12 cellular contexts compared by ENCODE assay signal in the genomic region with DNA sequence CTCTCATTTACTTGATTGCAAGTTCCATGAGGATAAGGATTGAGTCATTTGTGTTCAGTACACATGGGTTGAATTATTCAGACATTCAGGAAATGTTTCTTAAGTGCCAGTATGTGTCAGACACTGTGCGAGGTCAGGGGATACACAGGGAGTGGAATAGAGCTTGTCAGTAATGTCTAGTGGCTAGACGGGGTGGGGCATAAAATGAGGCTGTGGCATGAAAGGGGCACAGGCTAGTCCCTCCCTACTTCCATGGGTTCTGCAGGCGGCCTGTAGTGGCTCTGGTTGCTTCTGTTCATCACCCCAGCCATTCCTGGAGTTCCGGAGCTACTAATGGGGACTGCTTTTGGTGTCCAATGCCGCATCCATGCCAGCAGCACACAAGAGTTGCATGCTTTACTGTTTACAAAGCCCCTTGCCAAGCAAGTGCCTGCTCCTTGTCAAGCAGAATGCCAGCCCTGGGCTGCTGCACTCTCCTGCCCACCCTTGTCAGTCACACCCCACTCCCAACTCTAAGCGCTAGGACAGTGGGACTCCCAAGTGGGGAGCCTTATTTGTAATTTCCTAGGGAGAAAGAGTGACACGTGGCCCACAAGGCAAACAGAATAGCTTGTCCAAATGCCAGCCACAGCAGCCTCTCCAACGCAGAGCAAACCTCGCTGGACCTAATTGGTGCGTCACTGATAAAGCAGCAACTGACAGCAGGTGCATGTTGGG.
DNase-seq lines count a peak whose midpoint lies in the region; ATAC-seq and TF ChIP-seq lines count a peak whose summit lies in the region.
"Had no signal": no experiment of that assay in that cellular context is flagged by ENCODE, and none has a peak within 500 bp of the region (broad histone marks: within the 10 kb centered on the region; RNA-seq: fewer than 3 reads in every experiment).

No MANE protein-coding gene starts in this region.

- no peaks in the 10 kb centered on the region for H4K20me1 ChIP-seq in HCT116 (ENCODE audit: insufficient read depth)

- no peaks in the 10 kb centered on the region for H3K9me2 ChIP-seq in HCT116 (ENCODE audit: insufficient read depth)

- no peaks in the 10 kb centered on the region for H3K79me2 ChIP-seq in HCT116 (ENCODE audit: insufficient read depth, low read length)

- no peak overlapping the region for H3K27ac ChIP-seq in HCT116 (ENCODE audit: low read depth, low read length)
- H3K27ac ChIP-seq in heart left ventricle = peak overlapping the region in 10 of 12 donors; percentile 8 to 61 (median 34)
- H3K27ac ChIP-seq in Peyer's patch = no peak overlapping the region
- H3K27ac ChIP-seq: ascending aorta, skin epidermis had no signal

- H3K9me3 ChIP-seq in HCT116 (ENCODE audit: control insufficient read depth in 1 of 2, insufficient read depth in 1 of 2, low read depth in 1 of 2, low read length in 2 of 2) = no peaks in the 10 kb centered on the region
- H3K9me3 ChIP-seq in heart left ventricle = no peaks in the 10 kb centered on the region
- H3K9me3 ChIP-seq in Peyer's patch = no peaks in the 10 kb centered on the region
- H3K9me3 ChIP-seq: ascending aorta had no signal

- POLR2A ChIA-PET in HCT116 (lab: Charles Lee) = no interaction called here

- intact Hi-C loops in HCT116 (cut with micrococcal nuclease) (no loop called here), heart left ventricle (cut with DNase I) (no loop called here)

- peaks cover 17 to 23% of the 10 kb centered on the region in 2 experiments for H3K4me1 ChIP-seq in HCT116 (ENCODE audit: control insufficient read depth in 1 of 2, insufficient read depth in 2 of 2, low read length in 2 of 2)
- H3K4me1 ChIP-seq in heart left ventricle = peaks cover 0 to 25% (median 8%) of the 10 kb centered on the region in 12 donors
- H3K4me1 ChIP-seq in Peyer's patch = no peaks in the 10 kb centered on the region
- H3K4me1 ChIP-seq: ascending aorta had no signal

- TF ChIP-seq POLR2A in HCT116 (IDR thresholded peaks at IDR 0.05; ENCODE audit: borderline replicate concordance, extremely low read depth, insufficient read depth, insufficient read length) (no peak), heart left ventricle (IDR thresholded peaks at IDR 0.05) (no peak), Peyer's patch (IDR thresholded peaks at IDR 0.05) (no peak)

- H2AFZ ChIP-seq in HCT116 (ENCODE audit: low read depth, low read length, poor library complexity, severe bottlenecking) = no peak overlapping the region

- peak overlapping the region; percentile 54 for H3K4me2 ChIP-seq in HCT116 (ENCODE audit: low read length)

- RAD21 ChIA-PET in HCT116 (lab: Charles Lee; ENCODE audit: low non-redundant PET in 1 of 2, low total read pairs in 2 of 2, uncharacterized antibody in 2 of 2, unreplicated experiment in 2 of 2) = no interaction called here

- ATAC-seq in HCT116 (peak; percentile 12; the same call in 1 of the 2 replicates), SK-N-SH treated with all-trans-retinoic acid at 6 μM for 48 hours (peak; percentile 88), heart left ventricle (peak; percentile 65 to 88 (median 82)), HG02678 (IDR thresholded peaks at IDR 0.05; ENCODE audit: unreplicated experiment) (no peak)
- ATAC-seq: activated CD4-positive, CD25-positive, alpha-beta regulatory T cell treated with anti-CD3 and anti-CD28 coated beads, Interleukin-2, amount 50 U/mL, for 24 hours had no signal

- 44 to 51% (median 49%) methylated on average over 10 of the region's 10 CpGs for WGBS in heart left ventricle, 4 donors

- CTCF ChIA-PET in HCT116 (lab: Charles Lee) = no interaction called here

- H3K36me3 ChIP-seq in HCT116 (ENCODE audit: control insufficient read depth in 1 of 2, insufficient read depth in 2 of 2, low read length in 2 of 2) (no peaks in the 10 kb centered on the region), heart left ventricle (no peaks in the 10 kb centered on the region), Peyer's patch (no peaks in the 10 kb centered on the region)
- H3K36me3 ChIP-seq: ascending aorta had no signal

- TF ChIP-seq CTCF in HCT116 (IDR thresholded peaks at IDR 0.05 in 2 of 3, conservative IDR thresholded peaks at IDR 0.05 in 1 of 3; ENCODE audit: borderline replicate concordance in 1 of 3, insufficient read depth in 1 of 3, low read depth in 2 of 3, low read length in 2 of 3) (no peak), heart left ventricle (IDR thresholded peaks at IDR 0.05) (no peak), Peyer's patch (IDR thresholded peaks at IDR 0.05) (no peak)

- H3K9ac ChIP-seq in HCT116 (ENCODE audit: low read length) = no peak overlapping the region

- H3K4me3 ChIP-seq in HCT116 (replicated peaks in 1 of 2; ENCODE audit: low read depth in 1 of 2, low read length in 2 of 2) (no peak overlapping the region), heart left ventricle (no peak overlapping the region), Peyer's patch (no peak overlapping the region)
- H3K4me3 ChIP-seq: ascending aorta, skin epidermis had no signal

- H3K27me3 ChIP-seq in HCT116 (ENCODE audit: insufficient read depth, low read length) = no peaks in the 10 kb centered on the region
- H3K27me3 ChIP-seq in heart left ventricle = no peaks in the 10 kb centered on the region
- H3K27me3 ChIP-seq in Peyer's patch = no peaks in the 10 kb centered on the region
- H3K27me3 ChIP-seq: ascending aorta had no signal

- no TSS peak for BruUV-seq in HCT116 (replicated peaks; lab: Mats Ljungman, UMichigan)

- DNase-seq in A172 (ENCODE audit: low spot score) = peak; percentile 89
- DNase-seq in HCT116 (ENCODE audit: low read depth, low spot score) = no peak
- DNase-seq in heart left ventricle = peak in 4 of 5 donors; percentile 41 to 77 (median 44)
- no peak for DNase-seq in Peyer's patch
- DNase-seq in DMS 273 treated with DMSO at 0.1 percent for 48 hours (lab: John Stamatoyannopoulos, UW) = no peak
- DNase-seq in stimulated activated CD4-positive, alpha-beta T cell treated with anti-CD3 and anti-CD28 coated beads, Interleukin-1b, Interleukin-23, amount 100 ng/mL, for 48 hours = no peak
- DNase-seq: CD4-positive, CD25-positive, alpha-beta regulatory T cell had no signal

- no peak for TF ChIP-seq RAD21 in HCT116 (IDR thresholded peaks at IDR 0.05; ENCODE audit: low read depth)

TF ChIP-seq in HCT116, 20 proteins besides CTCF, POLR2A, EP300 and RAD21:
- no peak for TF ChIP-seq EGR1 (IDR thresholded peaks at IDR 0.05; ENCODE audit: low read depth)
- TF ChIP-seq SIN3A (IDR thresholded peaks at IDR 0.05; ENCODE audit: low read depth) = no peak
- TF ChIP-seq, protein P1, sequence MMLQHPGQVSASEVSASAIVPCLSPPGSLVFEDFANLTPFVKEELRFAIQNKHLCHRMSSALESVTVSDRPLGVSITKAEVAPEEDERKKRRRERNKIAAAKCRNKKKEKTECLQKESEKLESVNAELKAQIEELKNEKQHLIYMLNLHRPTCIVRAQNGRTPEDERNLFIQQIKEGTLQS (IDR thresholded peaks at IDR 0.05) = no peak
- TF ChIP-seq, protein P2, sequence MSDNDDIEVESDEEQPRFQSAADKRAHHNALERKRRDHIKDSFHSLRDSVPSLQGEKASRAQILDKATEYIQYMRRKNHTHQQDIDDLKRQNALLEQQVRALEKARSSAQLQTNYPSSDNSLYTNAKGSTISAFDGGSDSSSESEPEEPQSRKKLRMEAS (IDR thresholded peaks at IDR 0.05) = no peak
- no peak for TF ChIP-seq ELF1 (IDR thresholded peaks at IDR 0.05; ENCODE audit: borderline replicate concordance, low read depth)

TF ChIP-seq in SK-N-SH treated with all-trans-retinoic acid at 6 μM for 48 hours, 23 proteins besides CTCF, POLR2A, EP300 and RAD21 (continues in another document):
- TF ChIP-seq GLIS3 (CRISPR knock-in tag; IDR thresholded peaks at IDR 0.05) (no peak), ZC3H10 (CRISPR knock-in tag; IDR thresholded peaks at IDR 0.05) (no peak), ISL1 (CRISPR knock-in tag; IDR thresholded peaks at IDR 0.05) (no peak), ZFP3 (CRISPR knock-in tag; IDR thresholded peaks at IDR 0.05) (no peak), CSDC2 (CRISPR knock-in tag; IDR thresholded peaks at IDR 0.05) (no peak), ESRRG (CRISPR knock-in tag; IDR thresholded peaks at IDR 0.05) (no peak)
- TF ChIP-seq, protein P3, sequence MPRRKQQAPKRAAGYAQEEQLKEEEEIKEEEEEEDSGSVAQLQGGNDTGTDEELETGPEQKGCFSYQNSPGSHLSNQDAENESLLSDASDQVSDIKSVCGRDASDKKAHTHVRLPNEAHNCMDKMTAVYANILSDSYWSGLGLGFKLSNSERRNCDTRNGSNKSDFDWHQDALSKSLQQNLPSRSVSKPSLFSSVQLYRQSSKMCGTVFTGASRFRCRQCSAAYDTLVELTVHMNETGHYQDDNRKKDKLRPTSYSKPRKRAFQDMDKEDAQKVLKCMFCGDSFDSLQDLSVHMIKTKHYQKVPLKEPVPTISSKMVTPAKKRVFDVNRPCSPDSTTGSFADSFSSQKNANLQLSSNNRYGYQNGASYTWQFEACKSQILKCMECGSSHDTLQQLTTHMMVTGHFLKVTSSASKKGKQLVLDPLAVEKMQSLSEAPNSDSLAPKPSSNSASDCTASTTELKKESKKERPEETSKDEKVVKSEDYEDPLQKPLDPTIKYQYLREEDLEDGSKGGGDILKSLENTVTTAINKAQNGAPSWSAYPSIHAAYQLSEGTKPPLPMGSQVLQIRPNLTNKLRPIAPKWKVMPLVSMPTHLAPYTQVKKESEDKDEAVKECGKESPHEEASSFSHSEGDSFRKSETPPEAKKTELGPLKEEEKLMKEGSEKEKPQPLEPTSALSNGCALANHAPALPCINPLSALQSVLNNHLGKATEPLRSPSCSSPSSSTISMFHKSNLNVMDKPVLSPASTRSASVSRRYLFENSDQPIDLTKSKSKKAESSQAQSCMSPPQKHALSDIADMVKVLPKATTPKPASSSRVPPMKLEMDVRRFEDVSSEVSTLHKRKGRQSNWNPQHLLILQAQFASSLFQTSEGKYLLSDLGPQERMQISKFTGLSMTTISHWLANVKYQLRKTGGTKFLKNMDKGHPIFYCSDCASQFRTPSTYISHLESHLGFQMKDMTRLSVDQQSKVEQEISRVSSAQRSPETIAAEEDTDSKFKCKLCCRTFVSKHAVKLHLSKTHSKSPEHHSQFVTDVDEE (CRISPR knock-in tag; IDR thresholded peaks at IDR 0.05) = no peak
- TF ChIP-seq, protein P4, sequence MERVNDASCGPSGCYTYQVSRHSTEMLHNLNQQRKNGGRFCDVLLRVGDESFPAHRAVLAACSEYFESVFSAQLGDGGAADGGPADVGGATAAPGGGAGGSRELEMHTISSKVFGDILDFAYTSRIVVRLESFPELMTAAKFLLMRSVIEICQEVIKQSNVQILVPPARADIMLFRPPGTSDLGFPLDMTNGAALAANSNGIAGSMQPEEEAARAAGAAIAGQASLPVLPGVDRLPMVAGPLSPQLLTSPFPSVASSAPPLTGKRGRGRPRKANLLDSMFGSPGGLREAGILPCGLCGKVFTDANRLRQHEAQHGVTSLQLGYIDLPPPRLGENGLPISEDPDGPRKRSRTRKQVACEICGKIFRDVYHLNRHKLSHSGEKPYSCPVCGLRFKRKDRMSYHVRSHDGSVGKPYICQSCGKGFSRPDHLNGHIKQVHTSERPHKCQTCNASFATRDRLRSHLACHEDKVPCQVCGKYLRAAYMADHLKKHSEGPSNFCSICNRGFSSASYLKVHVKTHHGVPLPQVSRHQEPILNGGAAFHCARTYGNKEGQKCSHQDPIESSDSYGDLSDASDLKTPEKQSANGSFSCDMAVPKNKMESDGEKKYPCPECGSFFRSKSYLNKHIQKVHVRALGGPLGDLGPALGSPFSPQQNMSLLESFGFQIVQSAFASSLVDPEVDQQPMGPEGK (CRISPR knock-in tag; IDR thresholded peaks at IDR 0.05; ENCODE audit: borderline replicate concordance) = no peak

Comparison
In these comparisons a context has a peak if more than half of its experiments do, and no peak if none do; other contexts are left out.
1. DNase-seq: peak in A172 (single experiment) and heart left ventricle (4 of 5); none in HCT116 (single experiment), Peyer's patch (0 of 3), DMS 273 treated with DMSO at 0.1 percent for 48 hours (single experiment) and stimulated activated CD4-positive, alpha-beta T cell treated with anti-CD3 and anti-CD28 coated beads, Interleukin-1b, Interleukin-23, amount 100 ng/mL, for 48 hours (single experiment).
2. H3K27ac ChIP-seq: peak in heart left ventricle (10 of 12); none in HCT116 (single experiment) and Peyer's patch (0 of 4).